9 cellular contexts compared by ENCODE assay signal in genomic region chr14:77158175-77158908, GRCh38. TPM values are rescaled to one million over a fixed set of nuclear protein-coding genes. Genes with fewer than 3 reads are reported as not detected.
DNase-seq lines count a peak whose midpoint lies in the region; ATAC-seq and TF ChIP-seq lines count a peak whose summit lies in the region.
"Had no signal": no experiment of that assay in that cellular context is flagged by ENCODE, and none has a peak within 500 bp of the region (broad histone marks: within the 10 kb centered on the region; RNA-seq: fewer than 3 reads in every experiment).

No MANE protein-coding gene starts in this region.

- H3K4me1 Mint-ChIP-seq in activated T-helper 17 cell treated with anti-CD3 and anti-CD28 coated beads, Interleukin-2, amount 50 U/mL, for 72 hours, result no peaks in the 10 kb centered on the region

- DNase-seq in BJ (ENCODE audit: low read depth) (peak; percentile 20), NCI-H146 (lab: John Stamatoyannopoulos, UW) (peak; percentile 80), cardiac fibroblast (ENCODE audit: low read depth in 2 of 2) (peak; percentile 63 to 71), lung microvascular endothelial cell (ENCODE audit: low read depth in 2 of 2) (peak; percentile 12 to 46), NCI-H2029 (lab: John Stamatoyannopoulos, UW) (no peak), UCSD-AML1 (lab: John Stamatoyannopoulos, UW; ENCODE audit: unreplicated experiment) (no peak), T-helper 9 cell (no peak)

- H3K27me3 ChIP-seq in BJ (ENCODE audit: control insufficient read depth, insufficient read depth, low read length), result peaks cover 8% of the 10 kb centered on the region
- H3K27me3 ChIP-seq: ovary had no signal

- no peaks in the 10 kb centered on the region for H3K36me3 ChIP-seq in BJ (ENCODE audit: control insufficient read depth, insufficient read depth, low read length)
- H3K36me3 ChIP-seq: ovary had no signal

- H3K9me3 Mint-ChIP-seq in activated T-helper 17 cell treated with anti-CD3 and anti-CD28 coated beads, Interleukin-2, amount 50 U/mL, for 72 hours, result no peaks in the 10 kb centered on the region

- peaks cover 50% of the 10 kb centered on the region for H3K27me3 Mint-ChIP-seq in activated T-helper 17 cell treated with anti-CD3 and anti-CD28 coated beads, Interleukin-2, amount 50 U/mL, for 72 hours

- CTCF ChIA-PET in BJ (lab: Yijun Ruan, JAX), result interaction anchor here (1.2 to 2.4 kb wide), 4 partner anchors 9 to 55 kb away, joined by 3 to 6 read pairs (median 4); no protein-coding TSS in a partner anchor

- no peak overlapping the region for H3K4me3 Mint-ChIP-seq in activated T-helper 17 cell treated with anti-CD3 and anti-CD28 coated beads, Interleukin-2, amount 50 U/mL, for 72 hours

- H3K36me3 Mint-ChIP-seq in activated T-helper 17 cell treated with anti-CD3 and anti-CD28 coated beads, Interleukin-2, amount 50 U/mL, for 72 hours (ENCODE audit: low read depth), result no peaks in the 10 kb centered on the region

- H3K4me3 ChIP-seq in BJ (ENCODE audit: low read depth, low read length) (no peak overlapping the region), cardiac fibroblast (replicated peaks in 1 of 2; ENCODE audit: low read depth in 2 of 2, low read length in 2 of 2) (no peak overlapping the region)
- H3K4me3 ChIP-seq: ovary had no signal

- ATAC-seq in activated T-helper 17 cell treated with anti-CD3 and anti-CD28 coated beads, Interleukin-2, amount 50 U/mL, for 72 hours (replicated peaks), result no peak

- no peak overlapping the region for H3K27ac Mint-ChIP-seq in activated T-helper 17 cell treated with anti-CD3 and anti-CD28 coated beads, Interleukin-2, amount 50 U/mL, for 72 hours

- POLR2A ChIA-PET in BJ (lab: Charles Lee), result interaction anchor here (0.5 kb wide), 1 partner anchor 40 kb away, joined by 4 read pairs; no protein-coding TSS in a partner anchor

- no peak for TF ChIP-seq CTCF in BJ (IDR thresholded peaks at IDR 0.05; ENCODE audit: insufficient read depth, low read depth, low read length)
- no peak for TF ChIP-seq CTCF in cardiac fibroblast (IDR thresholded peaks at IDR 0.05; ENCODE audit: low read depth, low read length)

RNA-seq across cellular contexts. Expression of gene ZDHHC22, which starts 16.8 kb away (rescaled TPM):
- not detected in 2 replicates for polyA plus RNA-seq in BJ (2011; rRNA removed)
- not detected in 2 replicates for polyA minus RNA-seq in BJ (2011; rRNA and poly(A)+ RNA removed)
- total RNA-seq in lung microvascular endothelial cell, result under 0.01 TPM in 1 of 2 replicates, not detected in the other
- total RNA-seq in activated T-helper 17 cell treated with anti-CD3 and anti-CD28 coated beads, Interleukin-2, amount 50 U/mL, for 72 hours, result not detected
- total RNA-seq: ovary had no signal

RNA-seq across cellular contexts. Expression of gene TMEM63C, which starts 23.3 kb away (rescaled TPM):
- polyA plus RNA-seq in BJ (2011; rRNA removed), result not detected in 2 replicates
- polyA minus RNA-seq in BJ (2011; rRNA and poly(A)+ RNA removed), result not detected in 2 replicates
- total RNA-seq in lung microvascular endothelial cell, result 0.44 and 0.79 TPM in 2 replicates
- total RNA-seq in activated T-helper 17 cell treated with anti-CD3 and anti-CD28 coated beads, Interleukin-2, amount 50 U/mL, for 72 hours, result under 1 TPM; 0.04 to 0.64 TPM

Comparison
In these comparisons a context has a peak if more than half of its experiments do, and no peak if none do; other contexts are left out.
1. DNase-seq: peak in BJ (single experiment), NCI-H146 (single experiment), cardiac fibroblast (2 of 2) and lung microvascular endothelial cell (2 of 2); none in NCI-H2029 (single experiment), UCSD-AML1 (single experiment) and T-helper 9 cell (single experiment).